Comparison of ENCODE assay signal across 8 cellular contexts in genomic region chr6:2971420-2972218, GRCh38. TPM values are rescaled to one million over a fixed set of nuclear protein-coding genes. Genes with fewer than 3 reads are reported as not detected.
DNase-seq lines count a peak whose midpoint lies in the region; ATAC-seq, FAIRE-seq and TF ChIP-seq lines count a peak whose summit lies in the region.

Gene SERPINB6, minus strand, starts transcription at chr6:2971567. Its CDS starts 12,235 bp downstream, at chr6:2959332.

- peaks cover 18% of the 10 kb centered on the region for H3K4me1 ChIP-seq in mucosa of stomach (ENCODE audit: control insufficient read depth, insufficient read depth, low read length)

- peak within 1 kb of the TSS; percentile 86 for H3K9ac ChIP-seq in mucosa of stomach (ENCODE audit: low read length)

- H3K4me3 ChIP-seq in mucosa of stomach (ENCODE audit: low read length), result peak within 1 kb of the TSS; percentile 46

- no peak for ATAC-seq in HG02870 (IDR thresholded peaks at IDR 0.05; ENCODE audit: unreplicated experiment)

- no peaks in the 10 kb centered on the region for H3K9me3 ChIP-seq in mucosa of stomach (ENCODE audit: control insufficient read depth, low read length)

- no peaks in the 10 kb centered on the region for H3K27me3 ChIP-seq in mucosa of stomach (ENCODE audit: control insufficient read depth, insufficient read depth, low read length)

- no peak for TF ChIP-seq CTCF in subcutaneous adipose tissue (IDR thresholded peaks at IDR 0.05; ENCODE audit: low read depth)

- H3K36me3 ChIP-seq in mucosa of stomach (ENCODE audit: control insufficient read depth, insufficient read depth, low read length), result no peaks in the 10 kb centered on the region

- no peak for FAIRE-seq in RCC 7860 (lab: Jason Lieb, UNC)

- DNase-seq in NCI-H82 (lab: John Stamatoyannopoulos, UW) (peak; percentile 70), NCI-H82 treated with DMSO at 0.1 percent for 48 hours (lab: John Stamatoyannopoulos, UW; ENCODE audit: unreplicated experiment) (no peak), RCC 7860 (ENCODE audit: low spot score) (peak; percentile 68), activated gamma-delta T cell (lab: John Stamatoyannopoulos, UW) (peak; percentile 26), fibroblast of peridontal ligament (ENCODE audit: extremely low read depth) (peak; percentile 87)

RNA-seq across cellular contexts. Expression of gene SERPINB6, which starts in this region (rescaled TPM):
- 100 to 1,000 TPM; 111 to 243 (median 166) TPM for total RNA-seq in subcutaneous adipose tissue
